ENCODE assay signal across 24 cellular contexts in the genomic region with DNA sequence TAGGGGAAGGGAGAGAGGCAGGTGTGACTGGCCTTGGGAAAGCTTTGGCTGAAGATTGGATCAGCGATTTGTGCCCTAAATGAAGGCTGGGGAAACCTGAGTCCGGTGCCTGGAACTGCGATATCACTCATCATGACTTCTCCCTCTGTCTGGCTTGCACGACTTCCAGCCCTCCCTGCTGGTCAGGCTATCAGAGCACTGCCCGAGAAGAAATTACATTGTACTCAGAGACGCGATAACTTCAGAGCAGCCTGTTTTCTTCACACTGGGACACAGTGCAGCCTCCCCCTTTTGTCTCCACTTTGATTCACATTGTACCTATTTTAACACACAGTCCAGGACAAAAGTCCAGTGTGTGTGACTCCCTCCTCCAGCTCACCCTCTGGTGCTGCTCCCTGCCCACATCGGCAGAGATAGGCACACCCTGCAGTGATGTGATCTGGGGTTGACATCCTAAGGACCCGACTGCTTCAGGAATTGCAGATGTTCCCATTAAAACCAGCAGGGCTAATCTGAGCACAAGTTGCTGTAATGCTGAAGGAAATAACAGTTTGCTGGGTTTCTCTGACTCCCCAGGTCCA.
"Had no signal": no experiment of that assay in that cellular context is flagged by ENCODE, and none has a peak within 500 bp of the region (broad histone marks: within the 10 kb centered on the region; RNA-seq: fewer than 3 reads in every experiment).

No MANE protein-coding gene starts in this region.

- H3K79me2 ChIP-seq: parathyroid adenoma had no signal

- H3K27ac ChIP-seq: body of pancreas, dorsolateral prefrontal cortex, epithelial cell of prostate, parathyroid adenoma, tibial artery, uterus had no signal

- ATAC-seq: body of pancreas; naive thymus-derived CD4-positive, alpha-beta T cell had no signal

- DNase-seq: activated CD4-positive, alpha-beta memory T cell treated with anti-CD3 and anti-CD28 coated beads, Interleukin-2, amount 10 ng/mL, durations not matched to agents 7 days and 5 days; activated CD4-positive, alpha-beta T cell treated with anti-CD3 and anti-CD28 coated beads for 4 hours; activated naive CD4-positive, alpha-beta T cell treated with Interleukin-2 at 50 U/mL for 16 hours; activated naive CD8-positive, alpha-beta T cell treated with anti-CD3 and anti-CD28 coated beads, Interleukin-2, amount 10 ng/mL, durations not matched to agents 7 days and 5 days; activated T-cell treated with anti-CD3 and anti-CD28 coated beads, Interleukin-2, amount 50 U/mL, for 24 hours; body of pancreas; caudate nucleus; dorsolateral prefrontal cortex; endodermal cell; foreskin fibroblast; kidney; mesenchymal stem cell; naive thymus-derived CD4-positive, alpha-beta T cell; stimulated activated CD4-positive, alpha-beta T cell treated with anti-CD3 and anti-CD28 coated beads, Interleukin-12 subunit alpha, Interleukin-12 subunit beta, amount 100 ng/mL, for 4 hours; stimulated activated CD4-positive, alpha-beta T cell treated with anti-CD3 and anti-CD28 coated beads, Interleukin-1b, Interleukin-23, amount 100 ng/mL, for 48 hours; stimulated activated CD8-positive, alpha-beta memory T cell treated with anti-CD3 and anti-CD28 coated beads, Interleukin-4, amount 100 ng/mL, for 48 hours; stimulated activated naive CD4-positive, alpha-beta T cell treated with Interleukin-2 at 50 U/mL for 16 hours; SW 1271; tibial artery; uterus had no signal

- H3K9me3 ChIP-seq: body of pancreas, tibial artery, uterus had no signal

- H3K36me3 ChIP-seq: tibial artery, uterus had no signal

- H3K27me3 Mint-ChIP-seq: activated CD4-positive, alpha-beta memory T cell treated with anti-CD3 and anti-CD28 coated beads, Interleukin-2, amount 10 ng/mL, durations not matched to agents 7 days and 5 days; activated naive CD8-positive, alpha-beta T cell treated with anti-CD3 and anti-CD28 coated beads, Interleukin-2, amount 10 ng/mL, durations not matched to agents 7 days and 5 days had no signal

- H3K27ac Mint-ChIP-seq: activated CD4-positive, alpha-beta memory T cell treated with anti-CD3 and anti-CD28 coated beads, Interleukin-2, amount 10 ng/mL, durations not matched to agents 7 days and 5 days; activated naive CD8-positive, alpha-beta T cell treated with anti-CD3 and anti-CD28 coated beads, Interleukin-2, amount 10 ng/mL, durations not matched to agents 7 days and 5 days; activated T-cell treated with anti-CD3 and anti-CD28 coated beads, Interleukin-2, amount 50 U/mL, for 24 hours; activated T-helper 2 cell treated with anti-CD3 and anti-CD28 coated beads, Interferon-gamma antibody, Interleukin-2, Interleukin-4, amounts not matched to agents 10 μg/mL and 5 μg/mL and 100 μg/mL, durations not matched to agents 14 hours and 24 hours and 36 hours; endodermal cell; naive thymus-derived CD4-positive, alpha-beta T cell; T-helper 2 cell treated with Interferon-gamma antibody and Interleukin-4, amounts not matched to agents 5 μg/mL and 100 μg/mL, for 36 hours had no signal

- H3K4me1 Mint-ChIP-seq: activated CD4-positive, alpha-beta memory T cell treated with anti-CD3 and anti-CD28 coated beads, Interleukin-2, amount 10 ng/mL, durations not matched to agents 7 days and 5 days; activated naive CD8-positive, alpha-beta T cell treated with anti-CD3 and anti-CD28 coated beads, Interleukin-2, amount 10 ng/mL, durations not matched to agents 7 days and 5 days; naive thymus-derived CD4-positive, alpha-beta T cell had no signal

- H3K36me3 Mint-ChIP-seq: activated naive CD8-positive, alpha-beta T cell treated with anti-CD3 and anti-CD28 coated beads, Interleukin-2, amount 10 ng/mL, durations not matched to agents 7 days and 5 days; naive thymus-derived CD4-positive, alpha-beta T cell had no signal

- H3K9ac ChIP-seq: parathyroid adenoma had no signal

- H3K4me1 ChIP-seq: body of pancreas, parathyroid adenoma, tibial artery, uterus had no signal

- H3K4me3 Mint-ChIP-seq: activated CD4-positive, alpha-beta memory T cell treated with anti-CD3 and anti-CD28 coated beads, Interleukin-2, amount 10 ng/mL, durations not matched to agents 7 days and 5 days; activated naive CD8-positive, alpha-beta T cell treated with anti-CD3 and anti-CD28 coated beads, Interleukin-2, amount 10 ng/mL, durations not matched to agents 7 days and 5 days; activated T-cell treated with anti-CD3 and anti-CD28 coated beads, Interleukin-2, amount 50 U/mL, for 24 hours; endodermal cell; naive thymus-derived CD4-positive, alpha-beta T cell; T-helper 2 cell treated with Interferon-gamma antibody and Interleukin-4, amounts not matched to agents 5 μg/mL and 100 μg/mL, for 36 hours had no signal

- H3K4me3 ChIP-seq: body of pancreas, dorsolateral prefrontal cortex, tibial artery, uterus had no signal

- H3K9me3 Mint-ChIP-seq: activated CD4-positive, alpha-beta memory T cell treated with anti-CD3 and anti-CD28 coated beads, Interleukin-2, amount 10 ng/mL, durations not matched to agents 7 days and 5 days; activated naive CD8-positive, alpha-beta T cell treated with anti-CD3 and anti-CD28 coated beads, Interleukin-2, amount 10 ng/mL, durations not matched to agents 7 days and 5 days; activated T-cell treated with anti-CD3 and anti-CD28 coated beads, Interleukin-2, amount 50 U/mL, for 24 hours; activated T-helper 2 cell treated with anti-CD3 and anti-CD28 coated beads, Interferon-gamma antibody, Interleukin-2, Interleukin-4, amounts not matched to agents 10 μg/mL and 5 μg/mL and 100 μg/mL, durations not matched to agents 14 hours and 24 hours and 36 hours; endodermal cell; T-helper 2 cell treated with Interferon-gamma antibody and Interleukin-4, amounts not matched to agents 5 μg/mL and 100 μg/mL, for 36 hours had no signal

- H2AFZ ChIP-seq: parathyroid adenoma had no signal

- H3K27me3 ChIP-seq: body of pancreas, uterus had no signal
